In genomic region chr1:207822124-207822601, GRCh38 we compare ENCODE assay signal across 9 cellular contexts.
DNase-seq lines count a peak whose midpoint lies in the region; ATAC-seq and TF ChIP-seq lines count a peak whose summit lies in the region.
"Had no signal": no experiment of that assay in that cellular context is flagged by ENCODE, and none has a peak within 500 bp of the region (broad histone marks: within the 10 kb centered on the region; RNA-seq: fewer than 3 reads in every experiment).

No MANE protein-coding gene starts in this region.

- intact Hi-C loops in CD4-positive, alpha-beta T cell (cut with DNase I, micrococcal nuclease) = no loop called here
- intact Hi-C loops in right cardiac atrium (cut with DNase I) = loop anchor here in 3 of 4 donors (5.0 to 10.0 kb wide), 2 partner anchors 140 to 143 kb away; no protein-coding TSS in a partner anchor

- CTCF ChIA-PET in CD4-positive, alpha-beta T cell (lab: Charles Lee) = interaction anchor here (2.4 to 3.3 kb wide), 3 partner anchors 42 to 63 kb away, joined by 9 to 53 read pairs (median 15); no protein-coding TSS in a partner anchor

- no peak for ATAC-seq in CD4-positive, alpha-beta T cell (ENCODE audit: poor library complexity)
- ATAC-seq in GM19351 (IDR thresholded peaks at IDR 0.05; ENCODE audit: unreplicated experiment) (peak; percentile 43), HG03457 (IDR thresholded peaks at IDR 0.05; ENCODE audit: unreplicated experiment) (peak; percentile 25), right cardiac atrium (no peak), GM18517 (IDR thresholded peaks at IDR 0.05; ENCODE audit: unreplicated experiment) (no peak)

- peaks cover 36% of the 10 kb centered on the region for H3K4me1 ChIP-seq in right cardiac atrium (ENCODE audit: control insufficient read depth, insufficient read depth, low read length)

- H3K4me3 ChIP-seq in right cardiac atrium (ENCODE audit: low read length) = peak overlapping the region; percentile 80

- POLR2A ChIA-PET in CD4-positive, alpha-beta T cell (lab: Charles Lee) = interaction anchor here (0.6 to 3.3 kb wide), 15 partner anchors 10 to 141 kb away, joined by 3 to 158 read pairs (median 11); partner anchors contain the start of gene CD46

- TF ChIP-seq CTCF in CD4-positive, alpha-beta T cell (IDR thresholded peaks at IDR 0.05) = no peak

- H3K27ac Mint-ChIP-seq in CD4-positive, alpha-beta T cell = peak overlapping the region; percentile 98

- peaks cover 5% of the 10 kb centered on the region for H3K27me3 Mint-ChIP-seq in CD4-positive, alpha-beta T cell

- H3K36me3 Mint-ChIP-seq in CD4-positive, alpha-beta T cell (ENCODE audit: low read depth) = peaks cover 61% of the 10 kb centered on the region

- no peaks in the 10 kb centered on the region for H3K9me3 ChIP-seq in CD4-positive, alpha-beta T cell (ENCODE audit: control insufficient read depth, low read length)
- H3K9me3 ChIP-seq in right cardiac atrium (ENCODE audit: control insufficient read depth, low read length) = no peaks in the 10 kb centered on the region

- no peaks in the 10 kb centered on the region for H3K27me3 ChIP-seq in CD4-positive, alpha-beta T cell (ENCODE audit: control insufficient read depth, insufficient read depth, low read length)
- H3K27me3 ChIP-seq in right cardiac atrium (ENCODE audit: control insufficient read depth, insufficient read depth) = no peaks in the 10 kb centered on the region

- WGBS in right cardiac atrium = 60% methylated on average over 8 of the region's 8 CpGs

- H3K4me1 Mint-ChIP-seq in CD4-positive, alpha-beta T cell (ENCODE audit: low read depth) = peaks cover 79% of the 10 kb centered on the region

- H3K4me3 Mint-ChIP-seq in CD4-positive, alpha-beta T cell = peak overlapping the region; percentile 94

- H3K27ac ChIP-seq in CD4-positive, alpha-beta T cell (ENCODE audit: low read depth, low read length) = no peak overlapping the region
- peak overlapping the region; percentile 83 for H3K27ac ChIP-seq in right cardiac atrium (ENCODE audit: low read length)
- H3K27ac ChIP-seq: HL-60 had no signal

- H3K9me3 Mint-ChIP-seq in CD4-positive, alpha-beta T cell = peaks cover 2% of the 10 kb centered on the region

- DNase-seq in CD4-positive, alpha-beta T cell = no peak
- DNase-seq in right cardiac atrium (no peak), NCI-H2029 treated with DMSO at 0.1 percent for 48 hours (lab: John Stamatoyannopoulos, UW) (no peak)
- DNase-seq in stimulated activated CD4-positive, alpha-beta T cell treated with anti-CD3 and anti-CD28 coated beads, Interleukin-15, amount 100 ng/mL, for 24 hours = no peak
- DNase-seq in effector CD4-positive, alpha-beta T cell = no peak

Comparison
In these comparisons a context has a peak if more than half of its experiments do, and no peak if none do; other contexts are left out.
1. ATAC-seq: peak in GM19351 (single experiment) and HG03457 (single experiment); none in CD4-positive, alpha-beta T cell (single experiment), right cardiac atrium (0 of 2) and GM18517 (single experiment).
2. intact Hi-C loops: an anchor here in right cardiac atrium (5.0 to 10.0 kb wide); none called in CD4-positive, alpha-beta T cell.